24 cellular contexts compared by ENCODE assay signal in the genomic region with DNA sequence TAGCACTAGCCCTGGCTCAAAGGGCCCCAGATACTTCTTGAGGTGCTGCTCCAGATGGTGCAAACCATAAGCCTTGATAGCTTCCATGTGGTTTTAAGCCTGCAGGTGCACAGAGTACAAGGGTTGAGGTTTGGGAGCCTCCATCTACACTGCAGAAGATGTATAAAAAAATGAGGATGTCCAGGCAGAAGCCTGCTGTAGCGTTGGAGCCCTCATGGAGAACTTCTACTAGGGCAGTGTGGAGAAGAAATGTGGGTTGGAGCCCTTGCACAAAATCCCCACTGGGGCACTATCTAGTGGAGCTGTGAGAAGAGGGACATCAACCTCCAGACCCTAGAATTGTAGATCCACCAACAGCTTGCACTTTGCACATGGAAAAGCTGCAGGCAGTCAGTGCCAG.
"Had no signal": no experiment of that assay in that cellular context is flagged by ENCODE, and none has a peak within 500 bp of the region (broad histone marks: within the 10 kb centered on the region; RNA-seq: fewer than 3 reads in every experiment).

No MANE protein-coding gene starts in this region.

- ATAC-seq: effector memory CD8-positive, alpha-beta T cell; foreskin keratinocyte; gastroesophageal sphincter; heart left ventricle; lower lobe of right lung had no signal

- H3K27ac ChIP-seq: colonic mucosa, esophagus muscularis mucosa, foreskin keratinocyte, gastroesophageal sphincter, heart left ventricle, hepatocyte, left ventricle myocardium inferior, lower lobe of right lung had no signal

- H3K36me3 Mint-ChIP-seq: mesothelial cell of epicardium had no signal

- H3K27me3 ChIP-seq: colonic mucosa, esophagus muscularis mucosa, gastroesophageal sphincter, hepatocyte had no signal

- H3K4me3 Mint-ChIP-seq: dendritic cell treated with granulocyte-macrophage colony-stimulating factor and Interleukin-4, amounts not matched to agents 40 ng/mL and 50 ng/mL, for 4 days; effector memory CD8-positive, alpha-beta T cell; immature natural killer cell; mesothelial cell of epicardium; naive B cell had no signal

- H3K79me2 ChIP-seq: hepatocyte had no signal

- H3K4me3 ChIP-seq: colonic mucosa, esophagus muscularis mucosa, gastroesophageal sphincter, heart left ventricle, hepatocyte, left ventricle myocardium inferior, lower lobe of right lung, mucosa of descending colon had no signal

- H3K36me3 ChIP-seq: colonic mucosa, esophagus muscularis mucosa, gastroesophageal sphincter, heart left ventricle, left ventricle myocardium inferior, lower lobe of right lung had no signal

- H2AFZ ChIP-seq: hepatocyte had no signal

- H3K9me3 ChIP-seq: colonic mucosa, lower lobe of right lung had no signal

- H3K4me1 ChIP-seq: colonic mucosa, esophagus muscularis mucosa, foreskin keratinocyte, gastroesophageal sphincter, heart left ventricle, left ventricle myocardium inferior, lower lobe of right lung had no signal

- FAIRE-seq: endothelial cell of umbilical vein, frontal cortex, kidney had no signal

- H3K4me1 Mint-ChIP-seq: immature natural killer cell, mesothelial cell of epicardium, naive B cell had no signal

- DNase-seq: colonic mucosa; cortex of kidney; effector CD8-positive, alpha-beta T cell; effector memory CD8-positive, alpha-beta T cell; foreskin keratinocyte; heart left ventricle; hypothalamus; immature natural killer cell; islet precursor cell; kidney; kidney glomerular epithelial cell; left colon; left ventricle myocardium inferior; lower lobe of right lung; mesenchymal stem cell; mucosa of descending colon; naive B cell had no signal

- H3K4me2 ChIP-seq: hepatocyte had no signal

- H3K27ac Mint-ChIP-seq: dendritic cell treated with granulocyte-macrophage colony-stimulating factor and Interleukin-4, amounts not matched to agents 40 ng/mL and 50 ng/mL, for 4 days; effector memory CD8-positive, alpha-beta T cell; immature natural killer cell; mesothelial cell of epicardium had no signal
